Comparison of ENCODE assay signal across 8 cellular contexts in the genomic region with DNA sequence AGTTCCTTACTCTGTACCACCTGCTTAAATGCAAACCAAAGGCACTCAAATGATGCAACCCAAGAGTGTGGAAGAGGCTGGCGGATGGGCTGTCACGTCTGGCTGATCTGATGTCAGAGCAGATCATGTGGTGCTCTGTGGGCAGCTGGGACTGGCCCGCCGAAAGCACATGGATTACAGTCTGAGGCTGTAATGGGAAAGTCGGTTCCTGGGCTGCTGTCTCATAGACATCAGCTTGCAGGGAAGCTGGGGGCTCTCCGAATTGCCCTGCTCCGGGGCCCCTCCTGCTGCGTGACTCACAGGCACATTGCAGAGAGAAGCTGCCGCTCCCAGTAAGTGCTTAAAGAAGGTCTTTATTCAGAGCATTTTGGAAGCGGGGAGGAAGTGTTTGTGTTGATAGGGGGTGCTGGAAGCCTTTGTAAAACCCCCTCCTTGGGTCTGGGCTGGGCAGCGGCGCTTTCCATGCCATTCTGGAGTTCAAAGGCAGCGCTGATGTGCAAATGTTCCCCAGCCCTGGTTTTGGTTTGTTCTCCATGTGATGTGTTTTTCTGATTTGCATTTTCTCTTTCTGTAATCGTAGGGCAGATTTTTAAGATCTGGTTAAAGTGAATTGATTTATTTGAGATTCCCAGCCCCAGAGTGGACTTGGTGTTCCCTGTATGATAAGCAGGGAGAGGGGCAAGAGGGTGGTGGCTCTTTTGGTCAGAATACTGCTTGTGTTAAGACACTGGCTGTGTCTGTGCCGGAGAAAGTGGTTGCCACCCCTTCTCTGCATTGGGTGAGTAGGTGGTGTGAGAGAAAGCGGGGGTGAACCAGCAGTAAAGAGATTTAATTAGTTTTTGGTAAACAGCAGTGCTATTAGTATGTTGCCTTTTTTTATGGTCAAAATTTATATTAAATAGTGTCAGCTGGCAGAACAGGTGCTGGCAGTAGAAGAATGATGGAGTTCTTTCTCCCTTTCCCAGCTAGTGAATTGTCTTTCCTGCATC.
DNase-seq lines count a peak whose midpoint lies in the region; ATAC-seq and TF ChIP-seq lines count a peak whose summit lies in the region.

No MANE protein-coding gene starts in this region.

- TF ChIP-seq EP300 in gastroesophageal sphincter (IDR thresholded peaks at IDR 0.05): no peak

- H3K27ac Mint-ChIP-seq in Caco-2 (ENCODE audit: unreplicated experiment): peak overlapping the region; percentile 70
- peak overlapping the region; percentile 86 for H3K27ac Mint-ChIP-seq in activated T-helper 1 cell treated with anti-CD3 and anti-CD28 coated beads, Interleukin-12 subunit alpha, Interleukin-12 subunit beta, Interleukin-2, Interleukin-4 antibody, amounts not matched to agents 30 ng/mL and 10 ng/mL and 1 ng/mL, durations not matched to agents 14 hours and 24 hours and 36 hours

- no TSS peak for BruUV-seq in Caco-2 (replicated peaks; lab: Mats Ljungman, UMichigan)

- no peaks in the 10 kb centered on the region for H3K36me3 ChIP-seq in Caco-2 (ENCODE audit: control insufficient read depth, insufficient read depth, low read length)
- H3K36me3 ChIP-seq in gastroesophageal sphincter: no peaks in the 10 kb centered on the region
- H3K36me3 ChIP-seq in uterus: no peaks in the 10 kb centered on the region

- H3K27ac ChIP-seq in gastroesophageal sphincter (peak overlapping the region; percentile 2 to 80 (median 71)), uterus (peak overlapping the region; percentile 72)

- CTCF ChIA-PET in Caco-2 (lab: Charles Lee): interaction anchor here (1.2 kb wide), 1 partner anchor 120 kb away, joined by 5 read pairs; no protein-coding TSS in a partner anchor

- H3K9me3 ChIP-seq in Caco-2 (no peaks in the 10 kb centered on the region), gastroesophageal sphincter (no peaks in the 10 kb centered on the region), uterus (no peaks in the 10 kb centered on the region)

- peak overlapping the region; percentile 80 for H3K4me3 Mint-ChIP-seq in Caco-2 (ENCODE audit: unreplicated experiment)
- peak overlapping the region; percentile 85 for H3K4me3 Mint-ChIP-seq in activated T-helper 1 cell treated with anti-CD3 and anti-CD28 coated beads, Interleukin-12 subunit alpha, Interleukin-12 subunit beta, Interleukin-2, Interleukin-4 antibody, amounts not matched to agents 30 ng/mL and 10 ng/mL and 1 ng/mL, durations not matched to agents 14 hours and 24 hours and 36 hours

- H3K4me3 ChIP-seq in Caco-2 (ENCODE audit: low read depth, low read length): peak overlapping the region; percentile 13
- H3K4me3 ChIP-seq in gastroesophageal sphincter: peak overlapping the region; percentile 47 to 52
- H3K4me3 ChIP-seq in uterus: peak overlapping the region; percentile 33 to 41

- ATAC-seq in GM19324 (IDR thresholded peaks at IDR 0.05; ENCODE audit: low FRiP score, unreplicated experiment) (peak; percentile 83), HG03342 (IDR thresholded peaks at IDR 0.05; ENCODE audit: unreplicated experiment) (peak; percentile 97), gastroesophageal sphincter (peak; percentile 95)

- H3K36me3 Mint-ChIP-seq in Caco-2 (ENCODE audit: insufficient read depth, unreplicated experiment): no peaks in the 10 kb centered on the region
- no peaks in the 10 kb centered on the region for H3K36me3 Mint-ChIP-seq in activated T-helper 1 cell treated with anti-CD3 and anti-CD28 coated beads, Interleukin-12 subunit alpha, Interleukin-12 subunit beta, Interleukin-2, Interleukin-4 antibody, amounts not matched to agents 30 ng/mL and 10 ng/mL and 1 ng/mL, durations not matched to agents 14 hours and 24 hours and 36 hours (ENCODE audit: low read depth)

- H3K4me1 ChIP-seq in Caco-2 (0 out of 2 replicates have a peak, but pooled peaks cover 6% of the 10 kb centered on the region), gastroesophageal sphincter (peaks cover 0 to 28% (median 0%) of the 10 kb centered on the region in 3 donors), uterus (no peaks in the 10 kb centered on the region)

- no peak for TF ChIP-seq POLR2A in gastroesophageal sphincter (IDR thresholded peaks at IDR 0.05)
- TF ChIP-seq POLR2A in uterus (IDR thresholded peaks at IDR 0.05): peak in 1 of 2 donors; percentile 15

- DNase-seq in Caco-2 (peak; percentile 74 to 75), NCI-H524 (lab: John Stamatoyannopoulos, UW) (peak; percentile 72 to 82), non-pigmented ciliary epithelial cell (ENCODE audit: low read depth) (peak; percentile 86), uterus (peak; percentile 68 to 72)
- DNase-seq in activated T-helper 1 cell treated with anti-CD3 and anti-CD28 coated beads, Interleukin-12 subunit alpha, Interleukin-12 subunit beta, Interleukin-2, Interleukin-4 antibody, amounts not matched to agents 30 ng/mL and 10 ng/mL and 1 ng/mL, durations not matched to agents 14 hours and 24 hours and 36 hours (ENCODE audit: low spot score): peak; percentile 38

- POLR2A ChIA-PET in Caco-2 (lab: Charles Lee): no interaction called here

- TF ChIP-seq CTCF in Caco-2 (IDR thresholded peaks at IDR 0.05; ENCODE audit: insufficient read depth in 1 of 2, low read depth in 1 of 2, low read length in 1 of 2, severe bottlenecking in 1 of 2, unreplicated experiment in 1 of 2) (no peak), gastroesophageal sphincter (IDR thresholded peaks at IDR 0.05) (peak in 1 of 4 experiments; percentile 27), uterus (IDR thresholded peaks at IDR 0.05) (peak in 1 of 4 experiments; percentile 25)

- H3K27me3 ChIP-seq in Caco-2 (replicated peaks; ENCODE audit: control insufficient read depth, insufficient read depth, low read length) (no peaks in the 10 kb centered on the region), gastroesophageal sphincter (no peaks in the 10 kb centered on the region), uterus (no peaks in the 10 kb centered on the region)

- no peaks in the 10 kb centered on the region for H3K9me3 Mint-ChIP-seq in Caco-2 (ENCODE audit: unreplicated experiment)
- H3K9me3 Mint-ChIP-seq in activated T-helper 1 cell treated with anti-CD3 and anti-CD28 coated beads, Interleukin-12 subunit alpha, Interleukin-12 subunit beta, Interleukin-2, Interleukin-4 antibody, amounts not matched to agents 30 ng/mL and 10 ng/mL and 1 ng/mL, durations not matched to agents 14 hours and 24 hours and 36 hours: no peaks in the 10 kb centered on the region

- intact Hi-C loops in Caco-2 (cut with micrococcal nuclease; ENCODE audit: unreplicated experiment) (loop anchor here (2.0 kb wide), 1 partner anchor 37 kb away; no protein-coding TSS in a partner anchor), uterus (cut with DNase I; ENCODE audit: low total_unique reads) (no loop called here)
- intact Hi-C loops in activated T-helper 1 cell treated with anti-CD3 and anti-CD28 coated beads, Interleukin-12 subunit alpha, Interleukin-12 subunit beta, Interleukin-2, Interleukin-4 antibody, amounts not matched to agents 30 ng/mL and 10 ng/mL and 1 ng/mL, durations not matched to agents 14 hours and 24 hours and 36 hours (cut with micrococcal nuclease): loop anchor here (2.0 kb wide), 1 partner anchor 181 kb away; the partner anchor contains the start of genes LARP7 and ZGRF1

- peaks cover 7% of the 10 kb centered on the region for H3K4me1 Mint-ChIP-seq in Caco-2 (ENCODE audit: low read depth, unreplicated experiment)
- peaks cover 19% of the 10 kb centered on the region for H3K4me1 Mint-ChIP-seq in activated T-helper 1 cell treated with anti-CD3 and anti-CD28 coated beads, Interleukin-12 subunit alpha, Interleukin-12 subunit beta, Interleukin-2, Interleukin-4 antibody, amounts not matched to agents 30 ng/mL and 10 ng/mL and 1 ng/mL, durations not matched to agents 14 hours and 24 hours and 36 hours (ENCODE audit: low read depth)

- no peaks in the 10 kb centered on the region for H3K27me3 Mint-ChIP-seq in Caco-2 (ENCODE audit: insufficient read depth, unreplicated experiment)
- peaks cover 2% of the 10 kb centered on the region for H3K27me3 Mint-ChIP-seq in activated T-helper 1 cell treated with anti-CD3 and anti-CD28 coated beads, Interleukin-12 subunit alpha, Interleukin-12 subunit beta, Interleukin-2, Interleukin-4 antibody, amounts not matched to agents 30 ng/mL and 10 ng/mL and 1 ng/mL, durations not matched to agents 14 hours and 24 hours and 36 hours (ENCODE audit: insufficient read depth)

- WGBS in gastroesophageal sphincter (ENCODE audit: low coverage in 1 of 2), 2 donors: 3 to 12% methylated on average over 9 to 16 of the region's 16 CpGs

Comparison
In these comparisons a context has a peak if more than half of its experiments do, and no peak if none do; other contexts are left out.
1. Peak in every context shown above with its lines: DNase-seq, ATAC-seq, H3K4me3 ChIP-seq and H3K27ac ChIP-seq.